Comparison of ENCODE assay signal across 10 cellular contexts in genomic region chr18:75923169-75923568, GRCh38.
DNase-seq lines count a peak whose midpoint lies in the region; ATAC-seq and TF ChIP-seq lines count a peak whose summit lies in the region.
"Had no signal": no experiment of that assay in that cellular context is flagged by ENCODE, and none has a peak within 500 bp of the region (broad histone marks: within the 10 kb centered on the region; RNA-seq: fewer than 3 reads in every experiment).

No MANE protein-coding gene starts in this region.

- peaks cover 9% of the 10 kb centered on the region for H3K9me3 Mint-ChIP-seq in Calu3 (ENCODE audit: low read depth, unreplicated experiment)
- H3K9me3 Mint-ChIP-seq in activated naive CD4-positive, alpha-beta T cell treated with anti-CD3 and anti-CD28 coated beads, Interleukin-2, amount 10 ng/mL, durations not matched to agents 7 days and 5 days: no peaks in the 10 kb centered on the region

- ATAC-seq in GM18502 (IDR thresholded peaks at IDR 0.05; ENCODE audit: poor library complexity, unreplicated experiment) (no peak), GM21423 (IDR thresholded peaks at IDR 0.05; ENCODE audit: unreplicated experiment) (no peak), GM19035 (IDR thresholded peaks at IDR 0.05; ENCODE audit: unreplicated experiment) (no peak)

- peak overlapping the region; percentile 6 for H3K27ac Mint-ChIP-seq in Calu3 (ENCODE audit: unreplicated experiment)
- no peak overlapping the region for H3K27ac Mint-ChIP-seq in activated naive CD4-positive, alpha-beta T cell treated with anti-CD3 and anti-CD28 coated beads, Interleukin-2, amount 10 ng/mL, durations not matched to agents 7 days and 5 days

- no peaks in the 10 kb centered on the region for H3K27me3 Mint-ChIP-seq in Calu3 (ENCODE audit: unreplicated experiment)
- H3K27me3 Mint-ChIP-seq in activated naive CD4-positive, alpha-beta T cell treated with anti-CD3 and anti-CD28 coated beads, Interleukin-2, amount 10 ng/mL, durations not matched to agents 7 days and 5 days: peaks cover under 1% of the 10 kb centered on the region

- DNase-seq in Calu3 (peak; percentile 6), T1000 (lab: John Stamatoyannopoulos, UW) (peak; percentile 57), fibroblast of villous mesenchyme (ENCODE audit: low read depth) (peak; percentile 1), pons (ENCODE audit: low spot score) (peak; percentile 37)
- DNase-seq in activated naive CD4-positive, alpha-beta T cell treated with anti-CD3 and anti-CD28 coated beads, Interleukin-2, amount 10 ng/mL, durations not matched to agents 7 days and 5 days: no peak
- DNase-seq: NCI-H2081; stimulated activated naive CD4-positive, alpha-beta T cell treated with Interleukin-2 at 50 U/mL for 16 hours had no signal

- peaks cover 19% of the 10 kb centered on the region for H3K4me1 Mint-ChIP-seq in Calu3 (ENCODE audit: low read depth, unreplicated experiment)
- H3K4me1 Mint-ChIP-seq in activated naive CD4-positive, alpha-beta T cell treated with anti-CD3 and anti-CD28 coated beads, Interleukin-2, amount 10 ng/mL, durations not matched to agents 7 days and 5 days: no peaks in the 10 kb centered on the region

- no TSS peak for BruUV-seq in Calu3 (replicated peaks; lab: Mats Ljungman, UMichigan)

- intact Hi-C loops in Calu3 (cut with micrococcal nuclease; ENCODE audit: unreplicated experiment): no loop called here

- TF ChIP-seq CTCF in Calu3 (IDR thresholded peaks at IDR 0.05; ENCODE audit: unreplicated experiment) (no peak), fibroblast of villous mesenchyme (IDR thresholded peaks at IDR 0.05; ENCODE audit: insufficient read depth, low read depth, low read length) (no peak)

- no peaks in the 10 kb centered on the region for H3K36me3 Mint-ChIP-seq in Calu3 (ENCODE audit: insufficient read depth, unreplicated experiment)
- no peaks in the 10 kb centered on the region for H3K36me3 Mint-ChIP-seq in activated naive CD4-positive, alpha-beta T cell treated with anti-CD3 and anti-CD28 coated beads, Interleukin-2, amount 10 ng/mL, durations not matched to agents 7 days and 5 days

- no peak overlapping the region for H3K4me3 ChIP-seq in fibroblast of villous mesenchyme (ENCODE audit: low read depth, low read length)

- no peak overlapping the region for H3K4me3 Mint-ChIP-seq in Calu3 (ENCODE audit: low read depth, unreplicated experiment)
- no peak overlapping the region for H3K4me3 Mint-ChIP-seq in activated naive CD4-positive, alpha-beta T cell treated with anti-CD3 and anti-CD28 coated beads, Interleukin-2, amount 10 ng/mL, durations not matched to agents 7 days and 5 days

- CTCF ChIA-PET in Calu3 (lab: Charles Lee): interaction anchor here (0.6 kb wide), 1 partner anchor 463 kb away, joined by 3 read pairs; no protein-coding TSS in a partner anchor
- CTCF ChIA-PET in activated naive CD4-positive, alpha-beta T cell treated with anti-CD3 and anti-CD28 coated beads, Interleukin-2, amount 10 ng/mL, durations not matched to agents 7 days and 5 days (lab: Charles Lee): no interaction called here
